14 cellular contexts compared by ENCODE assay signal in genomic region chr2:39881948-39882347, GRCh38.
DNase-seq lines count a peak whose midpoint lies in the region; ATAC-seq and TF ChIP-seq lines count a peak whose summit lies in the region.
"Had no signal": no experiment of that assay in that cellular context is flagged by ENCODE, and none has a peak within 500 bp of the region (broad histone marks: within the 10 kb centered on the region; RNA-seq: fewer than 3 reads in every experiment).

No MANE protein-coding gene starts in this region.

- no peaks in the 10 kb centered on the region for H3K9me3 ChIP-seq in adipocyte (ENCODE audit: control insufficient read depth, low read length)
- no peaks in the 10 kb centered on the region for H3K9me3 ChIP-seq in gastrocnemius medialis

- TF ChIP-seq CTCF in fibroblast of the aortic adventitia (IDR thresholded peaks at IDR 0.05; ENCODE audit: insufficient read depth, low read length) = no peak
- no peak for TF ChIP-seq CTCF in omental fat pad (IDR thresholded peaks at IDR 0.05)
- no peak for TF ChIP-seq CTCF in gastrocnemius medialis (IDR thresholded peaks at IDR 0.05 in 4 of 5, conservative IDR thresholded peaks at IDR 0.05 in 1 of 5)

- H3K27me3 ChIP-seq in adipocyte (replicated peaks; ENCODE audit: control insufficient read depth, insufficient read depth, low read length) = no peaks in the 10 kb centered on the region
- peaks cover 0 to 4% (median 0%) of the 10 kb centered on the region in 3 donors for H3K27me3 ChIP-seq in gastrocnemius medialis

- intact Hi-C loops in gastrocnemius medialis (cut with DNase I; ENCODE audit: low total_unique reads) = no loop called here

- H3K9ac ChIP-seq in adipocyte (ENCODE audit: low read length) = no peak overlapping the region

- no peaks in the 10 kb centered on the region for H3K36me3 ChIP-seq in adipocyte (ENCODE audit: control insufficient read depth, insufficient read depth, low read length, severe bottlenecking)
- H3K36me3 ChIP-seq in gastrocnemius medialis = no peaks in the 10 kb centered on the region

- H3K27ac ChIP-seq in gastrocnemius medialis = no peak overlapping the region

- in situ Hi-C loops in gastrocnemius medialis (cut with MboI; ENCODE audit: low sequenced_read_pairs in 4 of 4) = no loop called here

- H3K4me1 ChIP-seq in adipocyte (ENCODE audit: control insufficient read depth, insufficient read depth, low read length) = peaks cover 6% of the 10 kb centered on the region
- no peaks in the 10 kb centered on the region for H3K4me1 ChIP-seq in gastrocnemius medialis

- H3K4me3 ChIP-seq in adipocyte (ENCODE audit: low read length) (no peak overlapping the region), fibroblast of the aortic adventitia (ENCODE audit: low read depth, low read length) (no peak overlapping the region), gastrocnemius medialis (no peak overlapping the region)
- H3K4me3 ChIP-seq: GM12878, GM23338 had no signal

- DNase-seq in adipocyte (ENCODE audit: low read depth) (peak; percentile 0), fibroblast of the aortic adventitia (ENCODE audit: low read depth) (peak; percentile 8), omental fat pad (ENCODE audit: low spot score) (no peak), superior temporal gyrus (ENCODE audit: extremely low spot score) (peak; percentile 14), KG1 (lab: John Stamatoyannopoulos, UW) (no peak), NCI-H345 treated with DMSO at 0.1 percent for 48 hours (lab: John Stamatoyannopoulos, UW; ENCODE audit: unreplicated experiment) (no peak), gastrocnemius medialis (no peak)
- DNase-seq: C1 segment of cervical spinal cord; Calu3; CD4-positive, alpha-beta T cell; DMS 273 treated with DMSO at 0.1 percent for 48 hours; H7 had no signal

- no peak for TF ChIP-seq POLR2A in gastrocnemius medialis (IDR thresholded peaks at IDR 0.05)

- ATAC-seq in omental fat pad (ENCODE audit: low FRiP score) (peak; percentile 70), gastrocnemius medialis (no peak)
- ATAC-seq: GM12878, GM23338 had no signal

Comparison
In these comparisons a context has a peak if more than half of its experiments do, and no peak if none do; other contexts are left out.
1. DNase-seq: peak in adipocyte (single experiment), fibroblast of the aortic adventitia (single experiment) and superior temporal gyrus (single experiment); none in omental fat pad (single experiment), KG1 (single experiment), NCI-H345 treated with DMSO at 0.1 percent for 48 hours (single experiment) and gastrocnemius medialis (0 of 2).